Comparison of ENCODE assay signal across 1 cellular context in the genomic region with DNA sequence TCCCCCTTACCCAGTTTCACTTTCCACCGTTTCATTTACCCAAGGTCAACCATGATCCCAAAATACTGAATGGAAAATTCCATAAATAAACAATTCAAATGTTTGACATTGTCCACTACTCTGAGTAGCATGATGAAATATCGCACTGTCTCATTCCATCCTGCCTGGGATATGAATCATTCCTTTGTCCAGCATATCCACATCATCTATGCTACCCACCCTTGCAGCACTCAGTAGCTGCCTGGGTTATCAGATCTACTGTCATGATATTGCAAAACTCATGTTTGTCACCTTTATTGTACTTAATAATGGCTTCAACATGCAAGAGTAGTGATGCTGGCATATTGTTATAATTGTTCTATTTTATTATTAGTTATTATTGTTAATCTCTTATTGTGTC.
TF ChIP-seq lines count a peak whose summit lies in the region.

No MANE protein-coding gene starts in this region.

TF ChIP-seq in HepG2, 621 proteins besides CTCF, POLR2A, EP300 and RAD21 (continued from another document):
- TF ChIP-seq, protein P1, sequence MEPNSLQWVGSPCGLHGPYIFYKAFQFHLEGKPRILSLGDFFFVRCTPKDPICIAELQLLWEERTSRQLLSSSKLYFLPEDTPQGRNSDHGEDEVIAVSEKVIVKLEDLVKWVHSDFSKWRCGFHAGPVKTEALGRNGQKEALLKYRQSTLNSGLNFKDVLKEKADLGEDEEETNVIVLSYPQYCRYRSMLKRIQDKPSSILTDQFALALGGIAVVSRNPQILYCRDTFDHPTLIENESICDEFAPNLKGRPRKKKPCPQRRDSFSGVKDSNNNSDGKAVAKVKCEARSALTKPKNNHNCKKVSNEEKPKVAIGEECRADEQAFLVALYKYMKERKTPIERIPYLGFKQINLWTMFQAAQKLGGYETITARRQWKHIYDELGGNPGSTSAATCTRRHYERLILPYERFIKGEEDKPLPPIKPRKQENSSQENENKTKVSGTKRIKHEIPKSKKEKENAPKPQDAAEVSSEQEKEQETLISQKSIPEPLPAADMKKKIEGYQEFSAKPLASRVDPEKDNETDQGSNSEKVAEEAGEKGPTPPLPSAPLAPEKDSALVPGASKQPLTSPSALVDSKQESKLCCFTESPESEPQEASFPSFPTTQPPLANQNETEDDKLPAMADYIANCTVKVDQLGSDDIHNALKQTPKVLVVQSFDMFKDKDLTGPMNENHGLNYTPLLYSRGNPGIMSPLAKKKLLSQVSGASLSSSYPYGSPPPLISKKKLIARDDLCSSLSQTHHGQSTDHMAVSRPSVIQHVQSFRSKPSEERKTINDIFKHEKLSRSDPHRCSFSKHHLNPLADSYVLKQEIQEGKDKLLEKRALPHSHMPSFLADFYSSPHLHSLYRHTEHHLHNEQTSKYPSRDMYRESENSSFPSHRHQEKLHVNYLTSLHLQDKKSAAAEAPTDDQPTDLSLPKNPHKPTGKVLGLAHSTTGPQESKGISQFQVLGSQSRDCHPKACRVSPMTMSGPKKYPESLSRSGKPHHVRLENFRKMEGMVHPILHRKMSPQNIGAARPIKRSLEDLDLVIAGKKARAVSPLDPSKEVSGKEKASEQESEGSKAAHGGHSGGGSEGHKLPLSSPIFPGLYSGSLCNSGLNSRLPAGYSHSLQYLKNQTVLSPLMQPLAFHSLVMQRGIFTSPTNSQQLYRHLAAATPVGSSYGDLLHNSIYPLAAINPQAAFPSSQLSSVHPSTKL (CRISPR knock-in tag; IDR thresholded peaks at IDR 0.05), result peak; percentile 77
- TF ChIP-seq, protein P2, sequence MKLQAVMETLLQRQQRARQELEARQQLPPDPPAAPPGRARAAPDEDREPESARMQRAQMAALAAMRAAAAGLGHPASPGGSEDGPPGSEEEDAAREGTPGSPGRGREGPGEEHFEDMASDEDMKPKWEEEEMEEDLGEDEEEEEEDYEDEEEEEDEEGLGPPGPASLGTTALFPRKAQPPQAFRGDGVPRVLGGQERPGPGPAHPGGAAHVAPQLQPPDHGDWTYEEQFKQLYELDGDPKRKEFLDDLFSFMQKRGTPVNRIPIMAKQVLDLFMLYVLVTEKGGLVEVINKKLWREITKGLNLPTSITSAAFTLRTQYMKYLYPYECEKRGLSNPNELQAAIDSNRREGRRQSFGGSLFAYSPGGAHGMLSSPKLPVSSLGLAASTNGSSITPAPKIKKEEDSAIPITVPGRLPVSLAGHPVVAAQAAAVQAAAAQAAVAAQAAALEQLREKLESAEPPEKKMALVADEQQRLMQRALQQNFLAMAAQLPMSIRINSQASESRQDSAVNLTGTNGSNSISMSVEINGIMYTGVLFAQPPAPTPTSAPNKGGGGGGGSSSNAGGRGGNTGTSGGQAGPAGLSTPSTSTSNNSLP (IDR thresholded peaks at IDR 0.05; ENCODE audit: low read depth, low read length), result 0 out of 2 replicates have a peak, but pooled peaks have one; percentile 50
- TF ChIP-seq, protein P3, sequence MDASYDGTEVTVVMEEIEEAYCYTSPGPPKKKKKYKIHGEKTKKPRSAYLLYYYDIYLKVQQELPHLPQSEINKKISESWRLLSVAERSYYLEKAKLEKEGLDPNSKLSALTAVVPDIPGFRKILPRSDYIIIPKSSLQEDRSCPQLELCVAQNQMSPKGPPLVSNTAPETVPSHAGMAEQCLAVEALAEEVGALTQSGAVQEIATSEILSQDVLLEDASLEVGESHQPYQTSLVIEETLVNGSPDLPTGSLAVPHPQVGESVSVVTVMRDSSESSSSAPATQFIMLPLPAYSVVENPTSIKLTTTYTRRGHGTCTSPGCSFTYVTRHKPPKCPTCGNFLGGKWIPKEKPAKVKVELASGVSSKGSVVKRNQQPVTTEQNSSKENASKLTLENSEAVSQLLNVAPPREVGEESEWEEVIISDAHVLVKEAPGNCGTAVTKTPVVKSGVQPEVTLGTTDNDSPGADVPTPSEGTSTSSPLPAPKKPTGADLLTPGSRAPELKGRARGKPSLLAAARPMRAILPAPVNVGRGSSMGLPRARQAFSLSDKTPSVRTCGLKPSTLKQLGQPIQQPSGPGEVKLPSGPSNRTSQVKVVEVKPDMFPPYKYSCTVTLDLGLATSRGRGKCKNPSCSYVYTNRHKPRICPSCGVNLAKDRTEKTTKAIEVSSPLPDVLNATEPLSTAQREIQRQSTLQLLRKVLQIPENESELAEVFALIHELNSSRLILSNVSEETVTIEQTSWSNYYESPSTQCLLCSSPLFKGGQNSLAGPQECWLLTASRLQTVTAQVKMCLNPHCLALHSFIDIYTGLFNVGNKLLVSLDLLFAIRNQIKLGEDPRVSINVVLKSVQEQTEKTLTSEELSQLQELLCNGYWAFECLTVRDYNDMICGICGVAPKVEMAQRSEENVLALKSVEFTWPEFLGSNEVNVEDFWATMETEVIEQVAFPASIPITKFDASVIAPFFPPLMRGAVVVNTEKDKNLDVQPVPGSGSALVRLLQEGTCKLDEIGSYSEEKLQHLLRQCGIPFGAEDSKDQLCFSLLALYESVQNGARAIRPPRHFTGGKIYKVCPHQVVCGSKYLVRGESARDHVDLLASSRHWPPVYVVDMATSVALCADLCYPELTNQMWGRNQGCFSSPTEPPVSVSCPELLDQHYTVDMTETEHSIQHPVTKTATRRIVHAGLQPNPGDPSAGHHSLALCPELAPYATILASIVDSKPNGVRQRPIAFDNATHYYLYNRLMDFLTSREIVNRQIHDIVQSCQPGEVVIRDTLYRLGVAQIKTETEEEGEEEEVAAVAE (CRISPR knock-in tag; IDR thresholded peaks at IDR 0.05; ENCODE audit: borderline replicate concordance), result no peak
- TF ChIP-seq ZMYM2 (CRISPR knock-in tag; IDR thresholded peaks at IDR 0.05) (no peak), DNMT1 (CRISPR knock-in tag; IDR thresholded peaks at IDR 0.05) (no peak), SOX13 (IDR thresholded peaks at IDR 0.05) (no peak), SOX13 (CRISPR knock-in tag; conservative IDR thresholded peaks at IDR 0.05 in 1 of 2, IDR thresholded peaks at IDR 0.05 in 1 of 2) (peak in 1 of 2 experiments; percentile 93; a peak in 2 of 4 replicates), ZNF644 (CRISPR knock-in tag; IDR thresholded peaks at IDR 0.05; ENCODE audit: low read depth) (peak; percentile 60; the same call in 1 of the 2 replicates), ELF1 (CRISPR knock-in tag; IDR thresholded peaks at IDR 0.05) (no peak), JUNB (CRISPR knock-in tag; IDR thresholded peaks at IDR 0.05; ENCODE audit: borderline replicate concordance) (no peak), NFE2 (CRISPR knock-in tag; IDR thresholded peaks at IDR 0.05) (no peak), DNMT3B (CRISPR knock-in tag; conservative IDR thresholded peaks at IDR 0.05) (no peak), PHB2 (IDR thresholded peaks at IDR 0.05; ENCODE audit: partially characterized antibody) (no peak), ZNF501 (CRISPR knock-in tag; IDR thresholded peaks at IDR 0.05) (no peak), SOX6 (IDR thresholded peaks at IDR 0.05) (no peak), SOX6 (CRISPR knock-in tag; IDR thresholded peaks at IDR 0.05) (peak; percentile 79), ZNF12 (CRISPR knock-in tag; IDR thresholded peaks at IDR 0.05) (peak; percentile 26; the same call in 1 of the 2 replicates)
- TF ChIP-seq, protein P4, sequence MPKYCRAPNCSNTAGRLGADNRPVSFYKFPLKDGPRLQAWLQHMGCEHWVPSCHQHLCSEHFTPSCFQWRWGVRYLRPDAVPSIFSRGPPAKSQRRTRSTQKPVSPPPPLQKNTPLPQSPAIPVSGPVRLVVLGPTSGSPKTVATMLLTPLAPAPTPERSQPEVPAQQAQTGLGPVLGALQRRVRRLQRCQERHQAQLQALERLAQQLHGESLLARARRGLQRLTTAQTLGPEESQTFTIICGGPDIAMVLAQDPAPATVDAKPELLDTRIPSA (CRISPR knock-in tag; IDR thresholded peaks at IDR 0.05; ENCODE audit: borderline replicate concordance), result no peak
- TF ChIP-seq, protein P5, sequence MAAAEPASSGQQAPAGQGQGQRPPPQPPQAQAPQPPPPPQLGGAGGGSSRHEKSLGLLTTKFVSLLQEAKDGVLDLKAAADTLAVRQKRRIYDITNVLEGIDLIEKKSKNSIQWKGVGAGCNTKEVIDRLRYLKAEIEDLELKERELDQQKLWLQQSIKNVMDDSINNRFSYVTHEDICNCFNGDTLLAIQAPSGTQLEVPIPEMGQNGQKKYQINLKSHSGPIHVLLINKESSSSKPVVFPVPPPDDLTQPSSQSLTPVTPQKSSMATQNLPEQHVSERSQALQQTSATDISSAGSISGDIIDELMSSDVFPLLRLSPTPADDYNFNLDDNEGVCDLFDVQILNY (CRISPR knock-in tag; conservative IDR thresholded peaks at IDR 0.05), result no peak
- TF ChIP-seq, protein P6, sequence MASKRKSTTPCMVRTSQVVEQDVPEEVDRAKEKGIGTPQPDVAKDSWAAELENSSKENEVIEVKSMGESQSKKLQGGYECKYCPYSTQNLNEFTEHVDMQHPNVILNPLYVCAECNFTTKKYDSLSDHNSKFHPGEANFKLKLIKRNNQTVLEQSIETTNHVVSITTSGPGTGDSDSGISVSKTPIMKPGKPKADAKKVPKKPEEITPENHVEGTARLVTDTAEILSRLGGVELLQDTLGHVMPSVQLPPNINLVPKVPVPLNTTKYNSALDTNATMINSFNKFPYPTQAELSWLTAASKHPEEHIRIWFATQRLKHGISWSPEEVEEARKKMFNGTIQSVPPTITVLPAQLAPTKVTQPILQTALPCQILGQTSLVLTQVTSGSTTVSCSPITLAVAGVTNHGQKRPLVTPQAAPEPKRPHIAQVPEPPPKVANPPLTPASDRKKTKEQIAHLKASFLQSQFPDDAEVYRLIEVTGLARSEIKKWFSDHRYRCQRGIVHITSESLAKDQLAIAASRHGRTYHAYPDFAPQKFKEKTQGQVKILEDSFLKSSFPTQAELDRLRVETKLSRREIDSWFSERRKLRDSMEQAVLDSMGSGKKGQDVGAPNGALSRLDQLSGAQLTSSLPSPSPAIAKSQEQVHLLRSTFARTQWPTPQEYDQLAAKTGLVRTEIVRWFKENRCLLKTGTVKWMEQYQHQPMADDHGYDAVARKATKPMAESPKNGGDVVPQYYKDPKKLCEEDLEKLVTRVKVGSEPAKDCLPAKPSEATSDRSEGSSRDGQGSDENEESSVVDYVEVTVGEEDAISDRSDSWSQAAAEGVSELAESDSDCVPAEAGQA (IDR thresholded peaks at IDR 0.05; ENCODE audit: low read depth), result no peak
- TF ChIP-seq, protein P6 (CRISPR knock-in tag; IDR thresholded peaks at IDR 0.05; ENCODE audit: borderline replicate concordance), result no peak
- TF ChIP-seq, protein P7, sequence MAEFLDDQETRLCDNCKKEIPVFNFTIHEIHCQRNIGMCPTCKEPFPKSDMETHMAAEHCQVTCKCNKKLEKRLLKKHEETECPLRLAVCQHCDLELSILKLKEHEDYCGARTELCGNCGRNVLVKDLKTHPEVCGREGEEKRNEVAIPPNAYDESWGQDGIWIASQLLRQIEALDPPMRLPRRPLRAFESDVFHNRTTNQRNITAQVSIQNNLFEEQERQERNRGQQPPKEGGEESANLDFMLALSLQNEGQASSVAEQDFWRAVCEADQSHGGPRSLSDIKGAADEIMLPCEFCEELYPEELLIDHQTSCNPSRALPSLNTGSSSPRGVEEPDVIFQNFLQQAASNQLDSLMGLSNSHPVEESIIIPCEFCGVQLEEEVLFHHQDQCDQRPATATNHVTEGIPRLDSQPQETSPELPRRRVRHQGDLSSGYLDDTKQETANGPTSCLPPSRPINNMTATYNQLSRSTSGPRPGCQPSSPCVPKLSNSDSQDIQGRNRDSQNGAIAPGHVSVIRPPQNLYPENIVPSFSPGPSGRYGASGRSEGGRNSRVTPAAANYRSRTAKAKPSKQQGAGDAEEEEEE (CRISPR knock-in tag; IDR thresholded peaks at IDR 0.05; ENCODE audit: borderline replicate concordance), result no peak
- TF ChIP-seq, protein P8, sequence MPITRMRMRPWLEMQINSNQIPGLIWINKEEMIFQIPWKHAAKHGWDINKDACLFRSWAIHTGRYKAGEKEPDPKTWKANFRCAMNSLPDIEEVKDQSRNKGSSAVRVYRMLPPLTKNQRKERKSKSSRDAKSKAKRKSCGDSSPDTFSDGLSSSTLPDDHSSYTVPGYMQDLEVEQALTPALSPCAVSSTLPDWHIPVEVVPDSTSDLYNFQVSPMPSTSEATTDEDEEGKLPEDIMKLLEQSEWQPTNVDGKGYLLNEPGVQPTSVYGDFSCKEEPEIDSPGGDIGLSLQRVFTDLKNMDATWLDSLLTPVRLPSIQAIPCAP (CRISPR knock-in tag; IDR thresholded peaks at IDR 0.05; ENCODE audit: low read depth), result no peak
